In genomic region chr1:243944429-243945160, GRCh38 we compare ENCODE assay signal across 12 cellular contexts.
DNase-seq lines count a peak whose midpoint lies in the region; ATAC-seq and TF ChIP-seq lines count a peak whose summit lies in the region.
"Had no signal": no experiment of that assay in that cellular context is flagged by ENCODE, and none has a peak within 500 bp of the region (broad histone marks: within the 10 kb centered on the region; RNA-seq: fewer than 3 reads in every experiment).

No MANE protein-coding gene starts in this region.

- no peak for ATAC-seq in GM18498 (IDR thresholded peaks at IDR 0.05; ENCODE audit: unreplicated experiment)

- peak; percentile 76 to 82 for DNase-seq in Caco-2
- peak; percentile 6 for DNase-seq in NB4 (ENCODE audit: low read depth)
- peak; percentile 45 to 46 for DNase-seq in cardiac fibroblast (ENCODE audit: low read depth in 2 of 2)
- DNase-seq in islet precursor cell: peak; percentile 97
- DNase-seq in activated CD8-positive, alpha-beta memory T cell treated with anti-CD3 and anti-CD28 coated beads, Interleukin-2, amount 50 U/mL, for 48 hours: no peak
- DNase-seq in dedifferentiated amniotic fluid mesenchymal stem cell (ENCODE audit: extremely low spot score): no peak
- no peak for DNase-seq in stimulated activated CD4-positive, alpha-beta T cell treated with anti-CD3 and anti-CD28 coated beads, Interleukin-4, amount 100 ng/mL, for 4 hours
- DNase-seq: NCI-H748 treated with DMSO at 0.1 percent for 48 hours, stomach had no signal

- no peak for TF ChIP-seq CTCF in Caco-2 (IDR thresholded peaks at IDR 0.05; ENCODE audit: insufficient read depth in 1 of 2, low read depth in 1 of 2, low read length in 1 of 2, severe bottlenecking in 1 of 2, unreplicated experiment in 1 of 2)
- no peak for TF ChIP-seq CTCF in NB4 (IDR thresholded peaks at IDR 0.05; ENCODE audit: low read depth, low read length)
- no peak for TF ChIP-seq CTCF in cardiac fibroblast (IDR thresholded peaks at IDR 0.05; ENCODE audit: low read depth, low read length)

- no peaks in the 10 kb centered on the region for H3K9me3 ChIP-seq in Caco-2
- H3K9me3 ChIP-seq: BLaER1 treated with 17β-estradiol and CSF1 and Interleukin-3, amounts not matched to agents 10 nM and 100 nM; stomach had no signal

- peaks cover 35% of the 10 kb centered on the region for H3K4me1 ChIP-seq in Caco-2
- H3K4me1 ChIP-seq: stomach had no signal

- no peaks in the 10 kb centered on the region for H3K9me3 Mint-ChIP-seq in Caco-2 (ENCODE audit: unreplicated experiment)
- H3K9me3 Mint-ChIP-seq: neural crest cell had no signal

- no peaks in the 10 kb centered on the region for H3K36me3 Mint-ChIP-seq in Caco-2 (ENCODE audit: insufficient read depth, unreplicated experiment)

- no peak for TF ChIP-seq POLR2A in NB4 (IDR thresholded peaks at IDR 0.05; ENCODE audit: extremely low read depth, insufficient read length)

- H3K27me3 Mint-ChIP-seq in Caco-2 (ENCODE audit: insufficient read depth, unreplicated experiment): no peaks in the 10 kb centered on the region

- H3K27me3 ChIP-seq in Caco-2 (replicated peaks; ENCODE audit: control insufficient read depth, insufficient read depth, low read length): no peaks in the 10 kb centered on the region
- H3K27me3 ChIP-seq: BLaER1 treated with 17β-estradiol and CSF1 and Interleukin-3, amounts not matched to agents 10 nM and 100 nM had no signal

- CTCF ChIA-PET in Caco-2 (lab: Charles Lee): interaction anchor here (0.6 to 0.8 kb wide), 2 partner anchors 16 to 41 kb away, joined by 3 to 5 read pairs; no protein-coding TSS in a partner anchor

- peak overlapping the region; percentile 48 for H3K27ac Mint-ChIP-seq in Caco-2 (ENCODE audit: unreplicated experiment)

- H3K4me1 Mint-ChIP-seq in Caco-2 (ENCODE audit: low read depth, unreplicated experiment): peaks cover 5% of the 10 kb centered on the region

- POLR2A ChIA-PET in Caco-2 (lab: Charles Lee): no interaction called here

- intact Hi-C loops in Caco-2 (cut with micrococcal nuclease; ENCODE audit: unreplicated experiment): loop anchor here (1.0 to 2.0 kb wide), 4 partner anchors 10 to 328 kb away; no protein-coding TSS in a partner anchor

- H3K4me3 ChIP-seq in Caco-2 (ENCODE audit: low read depth, low read length) (peak overlapping the region; percentile 13), NB4 (ENCODE audit: low read depth, low read length) (no peak overlapping the region), cardiac fibroblast (replicated peaks in 1 of 2; ENCODE audit: low read depth in 2 of 2, low read length in 2 of 2) (no peak overlapping the region)
- H3K4me3 ChIP-seq: BLaER1 treated with 17β-estradiol and CSF1 and Interleukin-3, amounts not matched to agents 10 nM and 100 nM; stomach had no signal

- no TSS peak for BruUV-seq in Caco-2 (replicated peaks; lab: Mats Ljungman, UMichigan)

- H3K4me3 Mint-ChIP-seq in Caco-2 (ENCODE audit: unreplicated experiment): peak overlapping the region; percentile 63
- H3K4me3 Mint-ChIP-seq: neural crest cell had no signal

- H3K36me3 ChIP-seq in Caco-2 (ENCODE audit: control insufficient read depth, insufficient read depth, low read length): no peaks in the 10 kb centered on the region
- H3K36me3 ChIP-seq: BLaER1 treated with 17β-estradiol and CSF1 and Interleukin-3, amounts not matched to agents 10 nM and 100 nM; stomach had no signal

Comparison
In these comparisons a context has a peak if more than half of its experiments do, and no peak if none do; other contexts are left out.
1. DNase-seq: peak in Caco-2 (2 of 2), NB4 (single experiment), cardiac fibroblast (2 of 2) and islet precursor cell (single experiment); none in activated CD8-positive, alpha-beta memory T cell treated with anti-CD3 and anti-CD28 coated beads, Interleukin-2, amount 50 U/mL, for 48 hours (single experiment), dedifferentiated amniotic fluid mesenchymal stem cell (single experiment) and stimulated activated CD4-positive, alpha-beta T cell treated with anti-CD3 and anti-CD28 coated beads, Interleukin-4, amount 100 ng/mL, for 4 hours (0 of 2).